16 cellular contexts compared by ENCODE assay signal in the genomic region with DNA sequence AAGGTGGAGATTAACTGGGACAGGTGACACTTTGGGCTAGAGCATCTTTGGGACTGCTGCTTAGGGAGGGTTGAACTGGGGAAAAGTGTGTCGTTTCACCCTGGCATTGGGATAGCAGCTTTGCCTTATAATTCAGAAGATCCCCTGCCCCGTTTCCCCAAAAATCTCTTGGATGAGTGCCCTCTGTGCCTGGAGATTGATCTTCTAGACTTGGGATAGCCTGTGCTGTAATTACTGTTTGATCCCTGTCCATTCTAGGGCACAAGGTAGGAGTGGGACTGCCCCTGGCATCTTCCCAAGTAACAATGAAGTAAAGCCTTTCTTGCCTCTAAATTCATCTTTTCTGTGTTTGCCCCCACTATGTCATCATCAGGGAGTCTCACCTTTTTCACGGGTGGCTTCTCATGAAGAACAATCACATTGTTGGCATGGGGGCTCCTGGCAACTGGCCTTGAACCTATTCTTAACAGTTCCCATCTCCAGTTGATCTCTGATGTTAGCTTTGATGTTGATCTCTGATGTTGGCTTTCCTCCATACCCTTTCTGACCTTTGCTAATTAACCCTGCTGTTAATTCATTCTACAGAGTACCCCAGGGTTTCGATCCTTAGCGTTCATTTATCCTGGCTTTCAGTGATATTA. TPM values are rescaled to one million over a fixed set of nuclear protein-coding genes. Genes with fewer than 3 reads are reported as not detected.
DNase-seq lines count a peak whose midpoint lies in the region; ATAC-seq and TF ChIP-seq lines count a peak whose summit lies in the region.
"Had no signal": no experiment of that assay in that cellular context is flagged by ENCODE, and none has a peak within 500 bp of the region (broad histone marks: within the 10 kb centered on the region; RNA-seq: fewer than 3 reads in every experiment).

No MANE protein-coding gene starts in this region.

- H3K27me3 ChIP-seq in GM23338 (ENCODE audit: insufficient read depth) = no peaks in the 10 kb centered on the region

- H3K27me3 Mint-ChIP-seq in activated naive CD4-positive, alpha-beta T cell treated with anti-CD3 and anti-CD28 coated beads, Interleukin-2, amount 50 U/mL, for 24 hours = no peaks in the 10 kb centered on the region
- H3K27me3 Mint-ChIP-seq in GM23338 (ENCODE audit: insufficient read depth, low read depth, poor library complexity) = peaks cover 30% of the 10 kb centered on the region
- no peaks in the 10 kb centered on the region for H3K27me3 Mint-ChIP-seq in WTC11 (ENCODE audit: low read depth)

- peaks cover 39% of the 10 kb centered on the region for H3F3A ChIP-seq in GM23338 (replicated peaks; ENCODE audit: low read depth)

- TF ChIP-seq CTCF in GM23338 (conservative IDR thresholded peaks at IDR 0.05; ENCODE audit: low read depth in 2 of 2) = no peak
- no peak for TF ChIP-seq CTCF in WTC11 (IDR thresholded peaks at IDR 0.05)

- no peak for DNase-seq in activated naive CD4-positive, alpha-beta T cell (lab: John Stamatoyannopoulos, UW)
- DNase-seq in GM23338 (ENCODE audit: low spot score) (no peak), WTC11 (ENCODE audit: low spot score) (no peak), NCI-H345 treated with DMSO at 0.1 percent for 48 hours (lab: John Stamatoyannopoulos, UW; ENCODE audit: unreplicated experiment) (no peak)
- DNase-seq in stimulated activated effector memory CD8-positive, alpha-beta T cell treated with anti-CD3 and anti-CD28 coated beads, Interleukin-12 subunit alpha, Interleukin-12 subunit beta, amount 100 ng/mL, for 72 hours (ENCODE audit: low spot score in 2 of 2) = peak in 1 of 2 donors; percentile 47
- DNase-seq: AML-193, DMS79 treated with DMSO at 0.1 percent for 48 hours, GOT3, KBM-7, NCI-H1694 treated with DMSO at 0.1 percent for 48 hours, NCI-H510A, NCI-H774 had no signal

- H3K9me2 ChIP-seq in GM23338 (ENCODE audit: insufficient read depth) = peaks cover 18% of the 10 kb centered on the region

- no peak overlapping the region for H2AFZ ChIP-seq in GM23338

- ATAC-seq in GM23338 (no peak), WTC11 (no peak), GM21737 (IDR thresholded peaks at IDR 0.05; ENCODE audit: unreplicated experiment) (no peak)
- ATAC-seq in stimulated activated effector memory CD8-positive, alpha-beta T cell treated with anti-CD3 and anti-CD28 coated beads, Interleukin-12 subunit alpha, Interleukin-12 subunit beta, amount 100 ng/mL, for 72 hours = no peak
- ATAC-seq: Right ventricle myocardium inferior had no signal

- no peaks in the 10 kb centered on the region for H3K4me1 ChIP-seq in GM23338 (ENCODE audit: insufficient read depth)

- peak overlapping the region; percentile 69 for H3K27ac Mint-ChIP-seq in activated naive CD4-positive, alpha-beta T cell treated with anti-CD3 and anti-CD28 coated beads, Interleukin-2, amount 50 U/mL, for 24 hours
- H3K27ac Mint-ChIP-seq in GM23338 (no peak overlapping the region), WTC11 (0 out of 2 replicates have a peak overlapping the region, but pooled peaks have one; percentile 32)
- peak overlapping the region; percentile 37 for H3K27ac Mint-ChIP-seq in stimulated activated effector memory CD8-positive, alpha-beta T cell treated with anti-CD3 and anti-CD28 coated beads, Interleukin-12 subunit alpha, Interleukin-12 subunit beta, amount 100 ng/mL, for 72 hours

- H3K4me1 Mint-ChIP-seq in activated naive CD4-positive, alpha-beta T cell treated with anti-CD3 and anti-CD28 coated beads, Interleukin-2, amount 50 U/mL, for 24 hours = no peaks in the 10 kb centered on the region
- H3K4me1 Mint-ChIP-seq in GM23338 (peaks cover 9% of the 10 kb centered on the region; the same call in 1 of the 3 replicates), WTC11 (0 out of 2 replicates have a peak, but pooled peaks cover 3% of the 10 kb centered on the region)
- peaks cover 26% of the 10 kb centered on the region for H3K4me1 Mint-ChIP-seq in stimulated activated effector memory CD8-positive, alpha-beta T cell treated with anti-CD3 and anti-CD28 coated beads, Interleukin-12 subunit alpha, Interleukin-12 subunit beta, amount 100 ng/mL, for 72 hours

- peaks cover 9% of the 10 kb centered on the region; the same call in 1 of the 2 replicates for H3K79me2 ChIP-seq in GM23338 (replicated peaks; ENCODE audit: insufficient read depth)

- H3K9me3 Mint-ChIP-seq in activated naive CD4-positive, alpha-beta T cell treated with anti-CD3 and anti-CD28 coated beads, Interleukin-2, amount 50 U/mL, for 24 hours = no peaks in the 10 kb centered on the region
- no peaks in the 10 kb centered on the region; the same call in 2 of the 3 replicates for H3K9me3 Mint-ChIP-seq in GM23338
- H3K9me3 Mint-ChIP-seq in WTC11 = no peaks in the 10 kb centered on the region
- H3K9me3 Mint-ChIP-seq in stimulated activated effector memory CD8-positive, alpha-beta T cell treated with anti-CD3 and anti-CD28 coated beads, Interleukin-12 subunit alpha, Interleukin-12 subunit beta, amount 100 ng/mL, for 72 hours = no peaks in the 10 kb centered on the region

- H3K27ac ChIP-seq in GM23338 (ENCODE audit: low read depth) = 0 out of 2 replicates have a peak overlapping the region, but pooled peaks have one; percentile 69
- H3K27ac ChIP-seq: C4-2B had no signal

- H3K4me2 ChIP-seq in GM23338 = no peak overlapping the region

- POLR2A ChIA-PET in WTC11 (lab: Charles Lee) = no interaction called here

- CTCF ChIA-PET in WTC11 (lab: Charles Lee) = no interaction called here

- H4K20me1 ChIP-seq in GM23338 (replicated peaks; ENCODE audit: insufficient read depth) = peaks cover 39% of the 10 kb centered on the region

- no peak overlapping the region for H3K4me3 ChIP-seq in GM23338

- H3K36me3 ChIP-seq in GM23338 (ENCODE audit: insufficient read depth) = peaks cover 30% of the 10 kb centered on the region

- H3K4me3 Mint-ChIP-seq in activated naive CD4-positive, alpha-beta T cell treated with anti-CD3 and anti-CD28 coated beads, Interleukin-2, amount 50 U/mL, for 24 hours = no peak overlapping the region
- no peak overlapping the region; the same call in 2 of the 3 replicates for H3K4me3 Mint-ChIP-seq in GM23338
- no peak overlapping the region for H3K4me3 Mint-ChIP-seq in WTC11
- no peak overlapping the region for H3K4me3 Mint-ChIP-seq in stimulated activated effector memory CD8-positive, alpha-beta T cell treated with anti-CD3 and anti-CD28 coated beads, Interleukin-12 subunit alpha, Interleukin-12 subunit beta, amount 100 ng/mL, for 72 hours

- H3K36me3 Mint-ChIP-seq in activated naive CD4-positive, alpha-beta T cell treated with anti-CD3 and anti-CD28 coated beads, Interleukin-2, amount 50 U/mL, for 24 hours = peaks cover 9% of the 10 kb centered on the region
- peaks cover 64% of the 10 kb centered on the region for H3K36me3 Mint-ChIP-seq in GM23338 (ENCODE audit: low read depth)
- H3K36me3 Mint-ChIP-seq in WTC11 = peaks cover 43% of the 10 kb centered on the region
- peaks cover 85% of the 10 kb centered on the region for H3K36me3 Mint-ChIP-seq in stimulated activated effector memory CD8-positive, alpha-beta T cell treated with anti-CD3 and anti-CD28 coated beads, Interleukin-12 subunit alpha, Interleukin-12 subunit beta, amount 100 ng/mL, for 72 hours

TF ChIP-seq in GM23338, 12 proteins besides CTCF, POLR2A, EP300 and RAD21 (continues in another document):
- TF ChIP-seq CREB1 (CRISPR knock-in tag; IDR thresholded peaks at IDR 0.05; ENCODE audit: low read depth) (no peak), STAT1 (IDR thresholded peaks at IDR 0.05; ENCODE audit: unreplicated experiment) (no peak), ZNF114 (CRISPR knock-in tag; IDR thresholded peaks at IDR 0.05) (no peak), NANOG (IDR thresholded peaks at IDR 0.05; ENCODE audit: borderline replicate concordance) (no peak), EZH2phosphoT487 (IDR thresholded peaks at IDR 0.05; ENCODE audit: unreplicated experiment) (no peak), ETS1 (IDR thresholded peaks at IDR 0.05) (no peak), POLR2AphosphoS5 (IDR thresholded peaks at IDR 0.05; ENCODE audit: low read depth) (no peak), ZNF331 (CRISPR knock-in tag; IDR thresholded peaks at IDR 0.05; ENCODE audit: low read depth) (no peak)

TF ChIP-seq in WTC11, 78 proteins besides CTCF, POLR2A, EP300 and RAD21 (continues in another document):
- TF ChIP-seq KAT7 (CRISPR knock-in tag; IDR thresholded peaks at IDR 0.05; ENCODE audit: borderline replicate concordance) = no peak
- TF ChIP-seq ZNF396 (CRISPR knock-in tag; IDR thresholded peaks at IDR 0.05; ENCODE audit: borderline replicate concordance) = no peak
- no peak for TF ChIP-seq ZNF219 (CRISPR knock-in tag; IDR thresholded peaks at IDR 0.05; ENCODE audit: borderline replicate concordance)
- TF ChIP-seq CDX4 (CRISPR knock-in tag; IDR thresholded peaks at IDR 0.05; ENCODE audit: borderline replicate concordance) = no peak
- TF ChIP-seq AR (CRISPR knock-in tag; IDR thresholded peaks at IDR 0.05) = no peak

RNA-seq across cellular contexts. Expression of gene MTHFD2, which starts 21.6 kb away (rescaled TPM):
- 281 and 321 TPM in 2 replicates for total RNA-seq in GM23338 (2014; rRNA removed; shearing (Covaris generic))
- polyA plus RNA-seq in GM23338 (2016; fragmentation: Nextera tagmentation; extraction: Ambion mirVana) = 279 and 305 TPM in 2 replicates
- 192 to 251 TPM (median 193 TPM) in 3 replicates for total RNA-seq in WTC11 (2021)

RNA-seq across cellular contexts. Expression of gene MOB1A, which starts 41.3 kb away (rescaled TPM):
- 111 and 130 TPM in 2 replicates for total RNA-seq in GM23338 (2014; rRNA removed; shearing (Covaris generic))
- polyA plus RNA-seq in GM23338 (2016; fragmentation: Nextera tagmentation; extraction: Ambion mirVana) = 33.3 and 36.2 TPM in 2 replicates
- total RNA-seq in WTC11 (2021) = 84.9 to 92.6 TPM (median 88.2 TPM) in 3 replicates
